1 cellular context compared by ENCODE assay signal in the genomic region with DNA sequence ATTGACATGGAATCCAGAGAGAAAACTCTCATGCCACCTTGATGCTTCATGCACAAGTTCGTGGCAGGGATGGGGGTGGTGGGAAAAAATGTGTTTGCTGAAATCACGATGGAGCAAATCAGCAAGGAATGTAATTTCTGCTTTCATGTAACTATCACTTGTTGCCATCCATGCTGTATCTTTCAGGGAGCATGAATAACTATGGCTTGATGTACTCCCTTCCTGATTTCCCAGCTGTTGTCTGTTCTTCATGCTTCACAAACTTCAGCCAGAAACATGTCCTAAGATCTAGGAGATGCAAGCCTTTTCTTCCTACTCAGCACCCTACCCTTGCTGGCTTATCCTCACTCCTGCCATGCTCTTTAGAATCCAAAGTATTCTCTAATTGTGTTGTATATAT.
TF ChIP-seq lines count a peak whose summit lies in the region.

No MANE protein-coding gene starts in this region.

TF ChIP-seq in IMR-90, 13 proteins besides CTCF, POLR2A, EP300 and RAD21:
- TF ChIP-seq MXI1 (IDR thresholded peaks at IDR 0.05; ENCODE audit: borderline replicate concordance, low read depth, low read length) (no peak), MAFK (IDR thresholded peaks at IDR 0.05; ENCODE audit: low read depth, low read length) (no peak), NFE2L2 (IDR thresholded peaks at IDR 0.05; ENCODE audit: low read depth, low read length) (no peak), FOS (IDR thresholded peaks at IDR 0.05; ENCODE audit: low read depth, low read length) (no peak), CEBPB (IDR thresholded peaks at IDR 0.05; ENCODE audit: low read depth, low read length) (no peak), BHLHE40 (IDR thresholded peaks at IDR 0.05; ENCODE audit: low read depth, low read length) (no peak), MAZ (IDR thresholded peaks at IDR 0.05; ENCODE audit: borderline replicate concordance, low read depth, low read length) (no peak), USF2 (IDR thresholded peaks at IDR 0.05; ENCODE audit: low read depth, low read length) (no peak), RCOR1 (IDR thresholded peaks at IDR 0.05; ENCODE audit: insufficient replicate concordance, low read length) (no peak), RFX5 (IDR thresholded peaks at IDR 0.05; ENCODE audit: low read depth, low read length) (no peak), CHD1 (IDR thresholded peaks at IDR 0.05; ENCODE audit: low read depth, low read length) (no peak), SMC3 (IDR thresholded peaks at IDR 0.05; ENCODE audit: low read depth, low read length) (no peak)
- TF ChIP-seq, protein P1, sequence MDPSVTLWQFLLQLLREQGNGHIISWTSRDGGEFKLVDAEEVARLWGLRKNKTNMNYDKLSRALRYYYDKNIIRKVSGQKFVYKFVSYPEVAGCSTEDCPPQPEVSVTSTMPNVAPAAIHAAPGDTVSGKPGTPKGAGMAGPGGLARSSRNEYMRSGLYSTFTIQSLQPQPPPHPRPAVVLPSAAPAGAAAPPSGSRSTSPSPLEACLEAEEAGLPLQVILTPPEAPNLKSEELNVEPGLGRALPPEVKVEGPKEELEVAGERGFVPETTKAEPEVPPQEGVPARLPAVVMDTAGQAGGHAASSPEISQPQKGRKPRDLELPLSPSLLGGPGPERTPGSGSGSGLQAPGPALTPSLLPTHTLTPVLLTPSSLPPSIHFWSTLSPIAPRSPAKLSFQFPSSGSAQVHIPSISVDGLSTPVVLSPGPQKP (IDR thresholded peaks at IDR 0.05; ENCODE audit: borderline replicate concordance, low read depth, low read length) = no peak
